In genomic region chr4:113979973-113980615, GRCh38 we compare ENCODE assay signal across 8 cellular contexts. TPM values are rescaled to one million over a fixed set of nuclear protein-coding genes. Genes with fewer than 3 reads are reported as not detected.
DNase-seq lines count a peak whose midpoint lies in the region; ATAC-seq and TF ChIP-seq lines count a peak whose summit lies in the region.

No MANE protein-coding gene starts in this region.

- H3K4me3 Mint-ChIP-seq in activated B cell treated with CpG ODN at 0.5 μM for 24 hours = peak overlapping the region; percentile 36

- H3K4me1 Mint-ChIP-seq in activated B cell treated with CpG ODN at 0.5 μM for 24 hours = peaks cover 13% of the 10 kb centered on the region

- CTCF ChIA-PET in activated B cell treated with CpG ODN at 0.5 μM for 24 hours (lab: Charles Lee) = no interaction called here

- H3K4me1 ChIP-seq in foreskin keratinocyte = peaks cover 24% of the 10 kb centered on the region
- H3K4me1 ChIP-seq in prostate gland (replicated peaks) = peaks cover 4% of the 10 kb centered on the region

- POLR2A ChIA-PET in activated B cell treated with CpG ODN at 0.5 μM for 24 hours (lab: Charles Lee) = interaction anchor here (0.6 kb wide), 1 partner anchor 12 kb away, joined by 7 read pairs; no protein-coding TSS in a partner anchor

- H3K36me3 ChIP-seq in prostate gland = no peaks in the 10 kb centered on the region

- H3K4me3 ChIP-seq in GM12865 (ENCODE audit: low read depth, low read length) (peak overlapping the region; percentile 69), prostate gland (peak overlapping the region; percentile 58 to 59)

- H3K27me3 ChIP-seq in foreskin keratinocyte (no peaks in the 10 kb centered on the region), prostate gland (replicated peaks; ENCODE audit: insufficient read depth) (no peaks in the 10 kb centered on the region)

- no peaks in the 10 kb centered on the region for H3K9me3 ChIP-seq in prostate gland

- H3K9me3 Mint-ChIP-seq in activated B cell treated with CpG ODN at 0.5 μM for 24 hours = no peaks in the 10 kb centered on the region

- H3K27ac Mint-ChIP-seq in activated B cell treated with CpG ODN at 0.5 μM for 24 hours = no peak overlapping the region

- WGBS in prostate gland = 2% methylated on average over 10 of the region's 10 CpGs

- H3K27ac ChIP-seq in foreskin keratinocyte (peak overlapping the region; percentile 52), prostate gland (peak overlapping the region; percentile 90 to 91)

- TF ChIP-seq CTCF in GM12865 (IDR thresholded peaks at IDR 0.05; ENCODE audit: insufficient read depth, low read depth, low read length, missing control alignments) = no peak
- no peak for TF ChIP-seq CTCF in activated B cell treated with CpG ODN at 0.5 μM for 24 hours (IDR thresholded peaks at IDR 0.05)
- no peak for TF ChIP-seq CTCF in foreskin keratinocyte (conservative IDR thresholded peaks at IDR 0.05)
- TF ChIP-seq CTCF in prostate gland (IDR thresholded peaks at IDR 0.05) = no peak

- intact Hi-C loops in activated B cell treated with CpG ODN at 0.5 μM for 24 hours (cut with micrococcal nuclease) = no loop called here
- intact Hi-C loops in prostate gland (cut with DNase I) = no loop called here

- H3K36me3 Mint-ChIP-seq in activated B cell treated with CpG ODN at 0.5 μM for 24 hours (ENCODE audit: low read depth) = no peaks in the 10 kb centered on the region

- DNase-seq in GM12865 (ENCODE audit: low read depth) (no peak), activated B cell treated with CpG ODN at 0.5 μM for 24 hours (no peak), foreskin keratinocyte (no peak), prostate gland (ENCODE audit: low spot score) (no peak), DMS153 treated with DMSO at 0.1 percent for 48 hours (lab: John Stamatoyannopoulos, UW; ENCODE audit: unreplicated experiment) (no peak), UCSD-AML1 (lab: John Stamatoyannopoulos, UW; ENCODE audit: unreplicated experiment) (no peak), amniotic stem cell (lab: John Stamatoyannopoulos, UW) (no peak)

- ATAC-seq in activated B cell treated with CpG ODN at 0.5 μM for 24 hours (ENCODE audit: low read depth) (no peak), foreskin keratinocyte (no peak), HG02973 (IDR thresholded peaks at IDR 0.05; ENCODE audit: unreplicated experiment) (no peak)

- peaks cover 50% of the 10 kb centered on the region for H3K27me3 Mint-ChIP-seq in activated B cell treated with CpG ODN at 0.5 μM for 24 hours

- no peak for TF ChIP-seq POLR2A in prostate gland (IDR thresholded peaks at IDR 0.05)

RNA-seq across cellular contexts. Expression of gene ARSJ, which starts 0.6 kb away (rescaled TPM):
- total RNA-seq in activated B cell treated with CpG ODN at 0.5 μM for 24 hours (not detected in 2 replicates), foreskin keratinocyte (11.1 and 13.9 TPM in 2 replicates), prostate gland (10 to 100 TPM in 1 of 2 donors, 1 to 10 TPM in 1; 8.8 to 12.5 TPM)
- 2.5 and 3.9 TPM in 2 replicates for polyA plus RNA-seq in foreskin keratinocyte
